ENCODE assay signal across 13 cellular contexts in the genomic region with DNA sequence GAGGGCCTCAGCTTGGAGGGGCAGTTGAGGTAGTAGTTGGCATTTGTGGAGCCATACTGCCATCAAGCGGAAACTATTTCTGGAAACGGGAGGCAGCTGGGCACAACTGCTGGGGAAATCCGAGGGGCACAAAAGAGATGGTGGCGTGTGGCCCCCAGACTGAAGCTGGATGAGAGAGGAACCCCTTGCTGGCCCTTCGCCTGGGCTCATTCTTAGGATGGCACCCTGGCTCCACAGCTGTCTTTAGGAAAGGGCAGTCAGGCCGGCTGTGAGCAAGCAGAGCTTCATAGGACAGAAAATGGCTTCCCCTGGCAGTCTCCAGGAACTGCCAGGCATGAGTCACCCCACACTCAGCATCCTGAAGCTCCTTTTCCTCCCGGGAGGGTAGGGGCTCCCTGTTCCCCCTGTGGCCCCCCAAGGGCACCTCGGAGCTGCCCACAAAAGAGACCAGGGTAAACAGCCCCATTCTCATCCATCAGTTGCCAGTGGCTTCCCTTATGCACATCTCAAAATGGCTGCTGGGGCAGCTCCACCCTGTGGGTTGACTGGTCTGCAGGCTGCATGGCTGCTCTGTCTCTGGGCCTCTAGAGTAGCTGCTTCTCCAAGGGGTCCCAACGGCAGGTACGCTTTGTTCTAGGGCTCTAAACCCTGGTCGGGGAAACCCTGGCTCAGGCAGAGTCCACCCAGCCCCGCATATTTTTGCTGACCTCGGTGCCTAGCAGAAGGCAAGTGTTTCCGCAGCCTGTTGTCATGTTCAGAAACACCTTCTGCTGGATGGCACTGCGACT.
A peak's percentile ranks its signal among the peaks of the same experiment; 100 is the strongest.
DNase-seq lines count a peak whose midpoint lies in the region; ATAC-seq and TF ChIP-seq lines count a peak whose summit lies in the region.
"Had no signal": no experiment of that assay in that cellular context is flagged by ENCODE, and none has a peak within 500 bp of the region (broad histone marks: within the 10 kb centered on the region; RNA-seq: fewer than 3 reads in every experiment).

No MANE protein-coding gene starts in this region.

- intact Hi-C loops in natural killer cell (cut with micrococcal nuclease): no loop called here

- no peak for TF ChIP-seq CTCF in natural killer cell (IDR thresholded peaks at IDR 0.05)

- peak; percentile 58 for DNase-seq in natural killer cell treated with Interleukin-12 subunit alpha and Interleukin-12 subunit beta and Interleukin-15 and Interleukin-18, amount 100 ng/mL, for 72 hours (ENCODE audit: low spot score)
- DNase-seq in natural killer cell (no peak), caudate nucleus (lab: John Stamatoyannopoulos, UW) (peak in 10 of 61 donors; percentile 16 to 73 (median 47)), mucosa of gallbladder (ENCODE audit: low spot score) (peak; percentile 10), cerebellar cortex (ENCODE audit: low spot score) (no peak), activated T-cell treated with anti-CD3 and anti-CD28 coated beads for 4 hours (no peak)
- DNase-seq: BE2C; GF-D8; SJCRH30; stimulated activated CD4-positive, alpha-beta T cell treated with anti-CD3 and anti-CD28 coated beads, Interleukin-1b, Interleukin-23, amount 100 ng/mL, for 48 hours had no signal

- peak overlapping the region; percentile 49 for H3K27ac ChIP-seq in caudate nucleus (ENCODE audit: low read depth, low read length)
- H3K27ac ChIP-seq: SJCRH30 had no signal

- H3K9me3 Mint-ChIP-seq in natural killer cell treated with Interleukin-12 subunit alpha and Interleukin-12 subunit beta and Interleukin-15 and Interleukin-18, amount 100 ng/mL, for 72 hours: no peaks in the 10 kb centered on the region
- H3K9me3 Mint-ChIP-seq in natural killer cell: no peaks in the 10 kb centered on the region
- H3K9me3 Mint-ChIP-seq: activated T-helper 1 cell treated with anti-CD3 and anti-CD28 coated beads, Interleukin-12 subunit alpha, Interleukin-12 subunit beta, Interleukin-2, Interleukin-4 antibody, amounts not matched to agents 30 ng/mL and 10 ng/mL and 1 ng/mL, durations not matched to agents 14 hours and 24 hours and 36 hours had no signal

- H3K4me3 Mint-ChIP-seq in natural killer cell treated with Interleukin-12 subunit alpha and Interleukin-12 subunit beta and Interleukin-15 and Interleukin-18, amount 100 ng/mL, for 72 hours: no peak overlapping the region
- no peak overlapping the region for H3K4me3 Mint-ChIP-seq in natural killer cell
- H3K4me3 Mint-ChIP-seq: activated T-helper 1 cell treated with anti-CD3 and anti-CD28 coated beads, Interleukin-12 subunit alpha, Interleukin-12 subunit beta, Interleukin-2, Interleukin-4 antibody, amounts not matched to agents 30 ng/mL and 10 ng/mL and 1 ng/mL, durations not matched to agents 14 hours and 24 hours and 36 hours had no signal

- H3K36me3 Mint-ChIP-seq in natural killer cell treated with Interleukin-12 subunit alpha and Interleukin-12 subunit beta and Interleukin-15 and Interleukin-18, amount 100 ng/mL, for 72 hours: no peaks in the 10 kb centered on the region
- H3K36me3 Mint-ChIP-seq in natural killer cell: no peaks in the 10 kb centered on the region

- peaks cover 25 to 34% of the 10 kb centered on the region in 2 donors for H3K4me1 Mint-ChIP-seq in natural killer cell treated with Interleukin-12 subunit alpha and Interleukin-12 subunit beta and Interleukin-15 and Interleukin-18, amount 100 ng/mL, for 72 hours (ENCODE audit: low read depth in 2 of 2)
- peaks cover 19 to 44% of the 10 kb centered on the region in 2 donors for H3K4me1 Mint-ChIP-seq in natural killer cell

- no peak overlapping the region for H3K27ac Mint-ChIP-seq in natural killer cell treated with Interleukin-12 subunit alpha and Interleukin-12 subunit beta and Interleukin-15 and Interleukin-18, amount 100 ng/mL, for 72 hours
- no peak overlapping the region for H3K27ac Mint-ChIP-seq in natural killer cell
- H3K27ac Mint-ChIP-seq: activated T-helper 1 cell treated with anti-CD3 and anti-CD28 coated beads, Interleukin-12 subunit alpha, Interleukin-12 subunit beta, Interleukin-2, Interleukin-4 antibody, amounts not matched to agents 30 ng/mL and 10 ng/mL and 1 ng/mL, durations not matched to agents 14 hours and 24 hours and 36 hours had no signal

- ATAC-seq in natural killer cell treated with Interleukin-12 subunit alpha and Interleukin-12 subunit beta and Interleukin-15 and Interleukin-18, amount 100 ng/mL, for 72 hours: no peak
- ATAC-seq in natural killer cell: no peak
- no peak for ATAC-seq in GM18858 (IDR thresholded peaks at IDR 0.05; ENCODE audit: unreplicated experiment)
- no peak for ATAC-seq in HG02852 (IDR thresholded peaks at IDR 0.05; ENCODE audit: unreplicated experiment)

- peaks cover 0 to 5% of the 10 kb centered on the region in 2 donors for H3K27me3 Mint-ChIP-seq in natural killer cell treated with Interleukin-12 subunit alpha and Interleukin-12 subunit beta and Interleukin-15 and Interleukin-18, amount 100 ng/mL, for 72 hours
- H3K27me3 Mint-ChIP-seq in natural killer cell (ENCODE audit: low read depth in 2 of 2): no peaks in the 10 kb centered on the region

Comparison
In these comparisons a context has a peak if more than half of its experiments do, and no peak if none do; other contexts are left out.
1. DNase-seq: peak in natural killer cell treated with Interleukin-12 subunit alpha and Interleukin-12 subunit beta and Interleukin-15 and Interleukin-18, amount 100 ng/mL, for 72 hours (single experiment) and mucosa of gallbladder (single experiment); none in natural killer cell (single experiment), cerebellar cortex (single experiment) and activated T-cell treated with anti-CD3 and anti-CD28 coated beads for 4 hours (single experiment).